Comparison of ENCODE assay signal across 31 cellular contexts in the genomic region with DNA sequence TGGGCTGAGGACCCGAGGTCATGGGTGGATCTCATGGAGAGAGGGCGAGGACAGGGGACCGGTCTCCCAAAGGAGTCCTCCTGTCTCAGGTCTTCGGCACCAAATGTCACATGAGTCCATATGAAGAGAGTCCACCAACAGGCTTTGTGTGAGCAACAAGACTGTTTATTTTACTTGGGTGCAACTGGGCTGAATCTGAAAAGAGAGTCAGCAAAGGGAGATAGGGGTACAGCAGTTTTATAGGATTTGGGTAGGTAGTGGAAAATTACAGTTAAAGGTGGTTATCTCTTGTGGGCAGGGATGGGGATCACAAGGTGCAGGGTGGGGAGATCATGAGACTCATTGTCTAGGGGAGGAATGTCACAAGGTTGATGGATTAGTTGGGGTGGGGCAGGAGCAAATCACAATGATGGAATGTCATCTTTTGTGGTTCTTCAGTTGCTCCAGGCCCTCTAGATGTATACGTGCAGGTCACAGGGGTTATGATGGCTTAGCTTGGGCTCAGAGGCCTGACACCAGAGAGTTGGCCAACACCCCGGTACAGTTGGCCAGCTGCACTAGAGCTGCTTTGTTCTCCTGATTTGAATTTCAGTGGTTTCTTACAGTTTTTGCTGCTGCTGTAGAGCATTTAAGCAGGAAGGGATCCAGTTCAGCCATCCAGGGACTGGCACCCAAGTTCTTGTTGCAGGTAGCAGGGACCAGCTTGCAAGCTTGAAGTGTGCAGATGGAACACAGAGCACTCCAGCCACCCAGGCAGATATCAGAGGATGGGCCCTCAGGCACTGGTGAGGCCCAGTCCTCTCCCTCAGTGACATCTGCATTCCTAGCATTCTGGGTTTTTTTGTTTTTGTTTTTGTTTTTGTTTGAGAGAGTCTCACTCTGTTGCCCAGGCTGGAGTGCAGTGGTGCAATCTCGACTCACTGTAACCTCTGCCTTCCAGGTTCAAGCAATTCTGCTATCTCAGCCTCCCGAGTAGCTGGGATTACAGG. TPM values are rescaled to one million over a fixed set of nuclear protein-coding genes. Genes with fewer than 3 reads are reported as not detected.
DNase-seq lines count a peak whose midpoint lies in the region; ATAC-seq and TF ChIP-seq lines count a peak whose summit lies in the region.
"Had no signal": no experiment of that assay in that cellular context is flagged by ENCODE, and none has a peak within 500 bp of the region (broad histone marks: within the 10 kb centered on the region; RNA-seq: fewer than 3 reads in every experiment).

No MANE protein-coding gene starts in this region.

- dilution Hi-C loops in mammary epithelial cell (cut with HindIII; ENCODE audit: low sequenced_read_pairs) = no loop called here

- BruUV-seq in Caco-2 (replicated peaks; lab: Mats Ljungman, UMichigan) (no TSS peak), mammary epithelial cell (replicated peaks; lab: Mats Ljungman, UMichigan) (no TSS peak)

- peaks cover 11% of the 10 kb centered on the region for H3K79me2 ChIP-seq in mammary epithelial cell (ENCODE audit: insufficient read depth, low read length)

- TF ChIP-seq CTCF in Caco-2 (IDR thresholded peaks at IDR 0.05; ENCODE audit: insufficient read depth in 1 of 2, low read depth in 1 of 2, low read length in 1 of 2, severe bottlenecking in 1 of 2, unreplicated experiment in 1 of 2) = no peak
- TF ChIP-seq CTCF in mammary epithelial cell (conservative IDR thresholded peaks at IDR 0.05 in 1 of 2, IDR thresholded peaks at IDR 0.05 in 1 of 2; ENCODE audit: extremely low read depth in 1 of 2, insufficient read depth in 1 of 2, low read depth in 1 of 2, low read length in 2 of 2) = no peak
- TF ChIP-seq CTCF in Peyer's patch (IDR thresholded peaks at IDR 0.05) = no peak

- in situ Hi-C loops in mammary epithelial cell (cut with MboI; ENCODE audit: low sequenced_read_pairs in 2 of 2) = no loop called here

- CTCF ChIA-PET in Caco-2 (lab: Charles Lee) = interaction anchor here (0.6 kb wide), 1 partner anchor 127 kb away, joined by 3 read pairs; no protein-coding TSS in a partner anchor
- CTCF ChIA-PET in mammary epithelial cell (lab: Charles Lee; ENCODE audit: low non-redundant PET) = no interaction called here
- CTCF ChIA-PET in CD4-positive, alpha-beta memory T cell (lab: Charles Lee; ENCODE audit: partially characterized antibody) = no interaction called here

- intact Hi-C loops in Caco-2 (cut with micrococcal nuclease; ENCODE audit: unreplicated experiment) (loop anchor here (1.0 kb wide), 1 partner anchor 10 kb away; no protein-coding TSS in a partner anchor), mammary epithelial cell (cut with micrococcal nuclease) (no loop called here)
- intact Hi-C loops in CD4-positive, alpha-beta memory T cell (cut with micrococcal nuclease) = no loop called here

- peaks cover 11% of the 10 kb centered on the region for H3K36me3 Mint-ChIP-seq in Caco-2 (ENCODE audit: insufficient read depth, unreplicated experiment)
- H3K36me3 Mint-ChIP-seq in CD4-positive, alpha-beta memory T cell = no peaks in the 10 kb centered on the region
- H3K36me3 Mint-ChIP-seq: activated naive CD4-positive, alpha-beta T cell treated with anti-CD3 and anti-CD28 coated beads, Interleukin-2, amount 50 U/mL, for 72 hours; mesothelial cell of epicardium; natural killer cell had no signal

- H3K4me3 ChIP-seq in Caco-2 (ENCODE audit: low read depth, low read length) (no peak overlapping the region), mammary epithelial cell (replicated peaks in 1 of 3; ENCODE audit: insufficient read depth in 1 of 3, low read depth in 2 of 3, low read length in 3 of 3) (peak overlapping the region; percentile 12 to 50 (median 48)), Peyer's patch (no peak overlapping the region)
- no peak overlapping the region for H3K4me3 ChIP-seq in CD4-positive, alpha-beta memory T cell (ENCODE audit: low read length in 2 of 2)
- H3K4me3 ChIP-seq: gastrocnemius medialis, GM12878, left ventricle myocardium inferior, SK-N-MC, transverse colon had no signal

- H3K4me1 ChIP-seq in Caco-2 (peaks cover 18% of the 10 kb centered on the region), mammary epithelial cell (ENCODE audit: insufficient read depth, low read length) (peaks cover 78% of the 10 kb centered on the region), Peyer's patch (no peaks in the 10 kb centered on the region)
- no peaks in the 10 kb centered on the region for H3K4me1 ChIP-seq in CD4-positive, alpha-beta memory T cell (ENCODE audit: insufficient read depth, low read length)
- H3K4me1 ChIP-seq: left ventricle myocardium inferior, transverse colon had no signal

- peak overlapping the region; percentile 71 for H3K9ac ChIP-seq in mammary epithelial cell (ENCODE audit: insufficient read depth, low read length)

- ATAC-seq in GM19467 (IDR thresholded peaks at IDR 0.05; ENCODE audit: unreplicated experiment) = no peak
- ATAC-seq: activated CD8-positive, alpha-beta T cell treated with anti-CD3 and anti-CD28 coated beads for 36 hours; activated naive CD4-positive, alpha-beta T cell treated with anti-CD3 and anti-CD28 coated beads, Interleukin-2, amount 50 U/mL, for 72 hours; activated T-helper 17 cell treated with anti-CD3 and anti-CD28 coated beads, Interleukin-2, amount 50 U/mL, for 72 hours; gastrocnemius medialis; GM12878; natural killer cell; T-helper 17 cell had no signal

- 73% methylated on average over 7 of the region's 8 CpGs for WGBS in mammary epithelial cell (ENCODE audit: low coverage, missing lambda C conversion rate)

- H3K9me3 Mint-ChIP-seq in Caco-2 (ENCODE audit: unreplicated experiment) = peaks cover 24% of the 10 kb centered on the region
- no peaks in the 10 kb centered on the region for H3K9me3 Mint-ChIP-seq in CD4-positive, alpha-beta memory T cell
- H3K9me3 Mint-ChIP-seq: activated CD8-positive, alpha-beta T cell treated with anti-CD3 and anti-CD28 coated beads for 36 hours; activated naive CD4-positive, alpha-beta T cell treated with anti-CD3 and anti-CD28 coated beads, Interleukin-2, amount 50 U/mL, for 72 hours; activated T-helper 17 cell treated with anti-CD3 and anti-CD28 coated beads, Interleukin-2, amount 50 U/mL, for 72 hours; HFFc6; natural killer cell had no signal

- H3K9me3 ChIP-seq in Caco-2 (peaks cover 27% of the 10 kb centered on the region), mammary epithelial cell (replicated peaks; ENCODE audit: insufficient read depth, low read length) (peaks cover 6% of the 10 kb centered on the region), Peyer's patch (no peaks in the 10 kb centered on the region)
- H3K9me3 ChIP-seq in CD4-positive, alpha-beta memory T cell (ENCODE audit: control insufficient read depth in 1 of 2, low read length in 2 of 2) = no peaks in the 10 kb centered on the region
- H3K9me3 ChIP-seq: gastrocnemius medialis, left ventricle myocardium inferior, transverse colon had no signal

- H3K27me3 ChIP-seq in Caco-2 (replicated peaks; ENCODE audit: control insufficient read depth, insufficient read depth, low read length) (no peaks in the 10 kb centered on the region), mammary epithelial cell (ENCODE audit: insufficient read depth, low read length) (no peaks in the 10 kb centered on the region), Peyer's patch (no peaks in the 10 kb centered on the region)
- H3K27me3 ChIP-seq in CD4-positive, alpha-beta memory T cell (ENCODE audit: insufficient read depth, low read length) = no peaks in the 10 kb centered on the region
- H3K27me3 ChIP-seq: transverse colon had no signal

- H3K4me2 ChIP-seq in mammary epithelial cell (ENCODE audit: insufficient read depth, low read depth, low read length) = peak overlapping the region; percentile 50

- DNase-seq in Caco-2 (peak; percentile 67 to 69), MV-4-11 (lab: John Stamatoyannopoulos, UW) (peak; percentile 57), mammary epithelial cell (peak; percentile 58), myocyte (ENCODE audit: low read depth) (peak; percentile 36), Peyer's patch (no peak), NOMO-1 treated with dmso at 0.1 percent for 144 hours (lab: John Stamatoyannopoulos, UW; ENCODE audit: unreplicated experiment) (no peak)
- DNase-seq in CD4-positive, alpha-beta memory T cell = no peak
- DNase-seq: activated CD4-positive, CD25-positive, alpha-beta regulatory T cell treated with anti-CD3 and anti-CD28 coated beads, Interleukin-2, amount 50 U/mL, for 72 hours; activated CD8-positive, alpha-beta T cell treated with anti-CD3 and anti-CD28 coated beads for 36 hours; cortex of kidney; endodermal cell; gastrocnemius medialis; HFFc6; Karpas-422; left ventricle myocardium inferior; natural killer cell; NCI-H1694; NCI-H2171 treated with DMSO at 0.1 percent for 48 hours; NCI-H524 treated with DMSO at 0.1 percent for 48 hours; NK-92 treated with Interleukin-12 subunit alpha and Interleukin-12 subunit beta, amount 100 ng/mL, for 24 hours; RPMI8226; T-helper 17 cell; transverse colon had no signal

- no peak overlapping the region for H2AFZ ChIP-seq in mammary epithelial cell (ENCODE audit: low read depth, low read length)

- H4K20me1 ChIP-seq in mammary epithelial cell (ENCODE audit: insufficient read depth, low read length) = no peaks in the 10 kb centered on the region

- H3K27ac ChIP-seq in mammary epithelial cell (ENCODE audit: insufficient read depth, low read depth, low read length) = peak overlapping the region; percentile 87
- no peak overlapping the region for H3K27ac ChIP-seq in CD4-positive, alpha-beta memory T cell (ENCODE audit: low read depth, low read length)
- H3K27ac ChIP-seq in Peyer's patch = no peak overlapping the region
- H3K27ac ChIP-seq: gastrocnemius medialis, left ventricle myocardium inferior, SK-N-MC, transverse colon had no signal

- H3K27ac Mint-ChIP-seq in Caco-2 (ENCODE audit: unreplicated experiment) = peak overlapping the region; percentile 16
- no peak overlapping the region for H3K27ac Mint-ChIP-seq in CD4-positive, alpha-beta memory T cell
- H3K27ac Mint-ChIP-seq: activated CD8-positive, alpha-beta T cell treated with anti-CD3 and anti-CD28 coated beads for 36 hours; activated naive CD4-positive, alpha-beta T cell treated with anti-CD3 and anti-CD28 coated beads, Interleukin-2, amount 50 U/mL, for 72 hours; activated T-helper 17 cell treated with anti-CD3 and anti-CD28 coated beads, Interleukin-2, amount 50 U/mL, for 72 hours; endodermal cell; HFFc6; mesothelial cell of epicardium; natural killer cell had no signal

- POLR2A ChIA-PET in Caco-2 (lab: Charles Lee) = no interaction called here
- POLR2A ChIA-PET in CD4-positive, alpha-beta memory T cell (lab: Charles Lee; ENCODE audit: partially characterized antibody) = no interaction called here

- TF ChIP-seq POLR2A in Peyer's patch (IDR thresholded peaks at IDR 0.05) = no peak

- H3K36me3 ChIP-seq in Caco-2 (ENCODE audit: control insufficient read depth, insufficient read depth, low read length) = no peaks in the 10 kb centered on the region; the same call in 1 of the 2 replicates
- H3K36me3 ChIP-seq in mammary epithelial cell (ENCODE audit: insufficient read depth, low read length) = no peaks in the 10 kb centered on the region
- H3K36me3 ChIP-seq in CD4-positive, alpha-beta memory T cell (ENCODE audit: insufficient read depth, low read length) = no peaks in the 10 kb centered on the region
- H3K36me3 ChIP-seq in Peyer's patch = no peaks in the 10 kb centered on the region
- H3K36me3 ChIP-seq: gastrocnemius medialis, left ventricle myocardium inferior, transverse colon had no signal

- H3K4me3 Mint-ChIP-seq in Caco-2 (ENCODE audit: unreplicated experiment) = peak overlapping the region; percentile 0
- H3K4me3 Mint-ChIP-seq in CD4-positive, alpha-beta memory T cell = no peak overlapping the region
- H3K4me3 Mint-ChIP-seq: activated CD8-positive, alpha-beta T cell treated with anti-CD3 and anti-CD28 coated beads for 36 hours; activated T-helper 17 cell treated with anti-CD3 and anti-CD28 coated beads, Interleukin-2, amount 50 U/mL, for 72 hours; endodermal cell; HFFc6; mesothelial cell of epicardium; natural killer cell; T-helper 17 cell had no signal

- H3K4me1 Mint-ChIP-seq in Caco-2 (ENCODE audit: low read depth, unreplicated experiment) = peaks cover 23% of the 10 kb centered on the region
- H3K4me1 Mint-ChIP-seq in CD4-positive, alpha-beta memory T cell = peaks cover 0 to 2% (median 0%) of the 10 kb centered on the region in 4 donors
- H3K4me1 Mint-ChIP-seq: endodermal cell, natural killer cell had no signal

- no peaks in the 10 kb centered on the region for H3K27me3 Mint-ChIP-seq in Caco-2 (ENCODE audit: insufficient read depth, unreplicated experiment)
- H3K27me3 Mint-ChIP-seq in CD4-positive, alpha-beta memory T cell = peaks cover 12 to 14% of the 10 kb centered on the region in 2 donors

RNA-seq across cellular contexts. Expression of gene IGFL1, which starts 26.4 kb away (rescaled TPM):
- total RNA-seq in Caco-2 (2022) (not detected in 2 replicates), mammary epithelial cell (1 to 10 TPM in 1 of 2 donors, under 1 TPM in 1; 0.67 to 8.7 TPM), myocyte (not detected in 2 replicates), Peyer's patch (not detected)
- polyA plus RNA-seq in mammary epithelial cell = 2.4 TPM
- polyA minus RNA-seq in mammary epithelial cell = not detected
- polyA plus RNA-seq in myocyte (2012) = not detected
- not detected for total RNA-seq in CD4-positive, alpha-beta memory T cell
- not detected for polyA plus RNA-seq in CD4-positive, alpha-beta memory T cell
- total RNA-seq: activated CD8-positive, alpha-beta T cell treated with anti-CD3 and anti-CD28 coated beads for 36 hours; activated naive CD4-positive, alpha-beta T cell treated with anti-CD3 and anti-CD28 coated beads, Interleukin-2, amount 50 U/mL, for 72 hours; activated T-helper 17 cell treated with anti-CD3 and anti-CD28 coated beads, Interleukin-2, amount 50 U/mL, for 72 hours; Daoy; endodermal cell; gastrocnemius medialis; GM12878; HFFc6; left ventricle myocardium inferior; natural killer cell; omental fat pad; T-helper 17 cell; transverse colon had no signal
- polyA plus RNA-seq: GM12878 had no signal

RNA-seq across cellular contexts. Expression of gene IGFL2, which starts 55.1 kb away (rescaled TPM):
- total RNA-seq in Caco-2 (2022) = 57.7 and 64.7 TPM in 2 replicates
- 1 to 10 TPM in 1 of 2 donors, under 1 TPM in 1; under 0.01 to 1.9 TPM for total RNA-seq in mammary epithelial cell
- polyA plus RNA-seq in mammary epithelial cell = 1.3 TPM
- not detected for polyA minus RNA-seq in mammary epithelial cell
- total RNA-seq in myocyte = not detected in 2 replicates
- polyA plus RNA-seq in myocyte (2012) = 0.43 TPM
- under 1 TPM in 1 of 2 experiments, not detected in 1; 0.47 TPM for total RNA-seq in CD4-positive, alpha-beta memory T cell
- under 1 TPM in 1 of 2 donors, not detected in 1; 0.28 TPM for polyA plus RNA-seq in CD4-positive, alpha-beta memory T cell
- total RNA-seq in Peyer's patch = not detected
- total RNA-seq: activated CD8-positive, alpha-beta T cell treated with anti-CD3 and anti-CD28 coated beads for 36 hours; activated T-helper 17 cell treated with anti-CD3 and anti-CD28 coated beads, Interleukin-2, amount 50 U/mL, for 72 hours; Daoy; gastrocnemius medialis; GM12878; HFFc6; left ventricle myocardium inferior; natural killer cell; transverse colon had no signal

Comparison
In these comparisons a context has a peak if more than half of its experiments do, and no peak if none do; other contexts are left out.
1. DNase-seq: peak in Caco-2 (2 of 2), MV-4-11 (single experiment), mammary epithelial cell (single experiment) and myocyte (single experiment); none in CD4-positive, alpha-beta memory T cell (0 of 5), Peyer's patch (0 of 3) and NOMO-1 treated with dmso at 0.1 percent for 144 hours (single experiment).
2. H3K4me3 ChIP-seq: peak in mammary epithelial cell (3 of 3); none in Caco-2 (single experiment), CD4-positive, alpha-beta memory T cell (0 of 2) and Peyer's patch (0 of 4).
3. RNA of gene IGFL2, which starts 55.1 kb away (total RNA-seq): 57.7 to 64.7 TPM in Caco-2; under 0.01 to 1.9 TPM in mammary epithelial cell, 0.47 TPM in CD4-positive, alpha-beta memory T cell, not detected in myocyte and not detected in Peyer's patch; every median in the first group is over 10 times any median in the second.